Comparison of ENCODE assay signal across 9 cellular contexts in the genomic region with DNA sequence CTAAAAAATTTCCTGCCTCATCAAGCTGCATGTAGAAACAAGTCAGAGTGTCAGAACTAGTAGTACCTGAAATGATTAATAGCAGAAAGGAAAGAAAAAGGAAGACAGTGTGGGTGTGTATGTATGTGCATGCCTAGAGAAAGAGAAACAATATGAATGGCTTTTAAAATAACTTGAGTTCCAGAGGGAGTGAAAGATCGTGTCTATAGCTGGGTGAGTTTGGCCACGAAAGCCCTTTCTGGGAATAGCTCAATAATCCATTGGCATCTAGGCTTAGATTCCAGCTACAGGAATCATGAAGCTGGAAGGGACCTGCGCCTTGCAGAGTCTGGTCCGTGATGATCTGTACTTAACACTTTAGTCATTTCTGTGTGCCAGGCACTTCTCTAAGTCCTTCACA.
A peak's percentile ranks its signal among the peaks of the same experiment; 100 is the strongest.
DNase-seq lines count a peak whose midpoint lies in the region; ATAC-seq and TF ChIP-seq lines count a peak whose summit lies in the region.
"Had no signal": no experiment of that assay in that cellular context is flagged by ENCODE, and none has a peak within 500 bp of the region (broad histone marks: within the 10 kb centered on the region; RNA-seq: fewer than 3 reads in every experiment).

No MANE protein-coding gene starts in this region.

- H3K27ac Mint-ChIP-seq in endodermal cell: no peak overlapping the region

- H3K4me3 ChIP-seq in left ventricle myocardium inferior (no peak overlapping the region), endodermal cell (ENCODE audit: low read length) (no peak overlapping the region), A673 (ENCODE audit: low read depth, low read length, poor library complexity, severe bottlenecking) (no peak overlapping the region)
- H3K4me3 ChIP-seq in effector memory CD4-positive, alpha-beta T cell (ENCODE audit: insufficient read depth, low read depth, low read length, poor library complexity, severe bottlenecking): no peak overlapping the region
- H3K4me3 ChIP-seq: lung had no signal

- no peak overlapping the region for H3K9ac ChIP-seq in endodermal cell (ENCODE audit: extremely low read depth, low read length, poor library complexity, severe bottlenecking)

- CTCF ChIA-PET in A673 (lab: Charles Lee): no interaction called here

- BruUV-seq in A673 (replicated peaks; lab: Mats Ljungman, UMichigan): no TSS peak

- H3K9me3 ChIP-seq in left ventricle myocardium inferior (replicated peaks) (no peaks in the 10 kb centered on the region), endodermal cell (ENCODE audit: control insufficient read depth, low read length) (no peaks in the 10 kb centered on the region), A673 (ENCODE audit: low read depth, low read length, poor library complexity, severe bottlenecking) (no peaks in the 10 kb centered on the region)
- no peaks in the 10 kb centered on the region for H3K9me3 ChIP-seq in effector memory CD4-positive, alpha-beta T cell (ENCODE audit: control insufficient read depth, low read length)

- DNase-seq in G401 (ENCODE audit: low spot score): peak; percentile 50
- peak; percentile 43 for DNase-seq in HPDE6-E6E7 (ENCODE audit: extremely low spot score)
- DNase-seq in left ventricle myocardium inferior: no peak
- no peak for DNase-seq in effector memory CD4-positive, alpha-beta T cell
- no peak for DNase-seq in endodermal cell
- DNase-seq in OCI-M2 (lab: John Stamatoyannopoulos, UW; ENCODE audit: unreplicated experiment): no peak
- no peak for DNase-seq in A673 (ENCODE audit: low spot score)

- ATAC-seq in GM21515 (IDR thresholded peaks at IDR 0.05; ENCODE audit: unreplicated experiment): peak; percentile 67

- in situ Hi-C loops in G401 (cut with HindIII; ENCODE audit: low sequenced_read_pairs): no loop called here

- H3K27me3 Mint-ChIP-seq in endodermal cell (ENCODE audit: insufficient read depth): no peaks in the 10 kb centered on the region

- H3K27me3 ChIP-seq in left ventricle myocardium inferior (ENCODE audit: low read depth) (no peaks in the 10 kb centered on the region), endodermal cell (ENCODE audit: control insufficient read depth, insufficient read depth, low read length, poor library complexity, severe bottlenecking) (no peaks in the 10 kb centered on the region), A673 (replicated peaks; ENCODE audit: insufficient read depth, low read depth, low read length, poor library complexity) (no peaks in the 10 kb centered on the region)
- H3K27me3 ChIP-seq in effector memory CD4-positive, alpha-beta T cell (replicated peaks; ENCODE audit: control insufficient read depth, insufficient read depth, low read length, poor library complexity, severe bottlenecking): no peaks in the 10 kb centered on the region

- no peaks in the 10 kb centered on the region for H3K36me3 ChIP-seq in left ventricle myocardium inferior
- H3K36me3 ChIP-seq in effector memory CD4-positive, alpha-beta T cell (ENCODE audit: control insufficient read depth, insufficient read depth, low read length): no peaks in the 10 kb centered on the region
- no peaks in the 10 kb centered on the region for H3K36me3 ChIP-seq in endodermal cell (ENCODE audit: control insufficient read depth, insufficient read depth, low read length)
- no peaks in the 10 kb centered on the region for H3K36me3 ChIP-seq in A673 (ENCODE audit: insufficient read depth, low read length, poor library complexity, severe bottlenecking)

- peaks cover 66% of the 10 kb centered on the region for H3K4me1 ChIP-seq in left ventricle myocardium inferior
- no peaks in the 10 kb centered on the region for H3K4me1 ChIP-seq in effector memory CD4-positive, alpha-beta T cell (ENCODE audit: control insufficient read depth, insufficient read depth, low read length, poor library complexity, severe bottlenecking)
- H3K4me1 ChIP-seq in endodermal cell (ENCODE audit: control insufficient read depth, insufficient read depth, low read length): no peaks in the 10 kb centered on the region
- H3K4me1 ChIP-seq in A673 (ENCODE audit: insufficient read depth, low read length, poor library complexity, severe bottlenecking): peaks cover 23% of the 10 kb centered on the region

- TF ChIP-seq CTCF in left ventricle myocardium inferior (IDR thresholded peaks at IDR 0.05; ENCODE audit: borderline replicate concordance): no peak
- no peak for TF ChIP-seq CTCF in endodermal cell (conservative IDR thresholded peaks at IDR 0.05)
- TF ChIP-seq CTCF in A673 (conservative IDR thresholded peaks at IDR 0.05; ENCODE audit: low read depth, low read length): no peak

- H3K9me3 Mint-ChIP-seq in endodermal cell: no peaks in the 10 kb centered on the region

- 85 to 88% methylated on average over 2 to 4 of the region's 4 CpGs for WGBS in endodermal cell (ENCODE audit: insufficient coverage in 1 of 2, insufficient read length in 1 of 2), 2 experiments

- H3K27ac ChIP-seq in left ventricle myocardium inferior (replicated peaks) (peak overlapping the region; percentile 33), endodermal cell (ENCODE audit: low read depth, low read length) (no peak overlapping the region), A673 (ENCODE audit: low read depth, low read length, poor library complexity, severe bottlenecking) (no peak overlapping the region)
- no peak overlapping the region for H3K27ac ChIP-seq in effector memory CD4-positive, alpha-beta T cell (ENCODE audit: insufficient read depth, low read length, poor library complexity, severe bottlenecking)

- H3K36me3 Mint-ChIP-seq in endodermal cell (ENCODE audit: low read depth): no peaks in the 10 kb centered on the region

- intact Hi-C loops in left ventricle myocardium inferior (cut with micrococcal nuclease): no loop called here
- intact Hi-C loops in A673 (cut with micrococcal nuclease; ENCODE audit: unreplicated experiment): loop anchor here (10.0 kb wide), 1 partner anchor 146 kb away; no protein-coding TSS in a partner anchor

- POLR2A ChIA-PET in A673 (lab: Charles Lee; ENCODE audit: low non-redundant PET): no interaction called here

- H3K4me1 Mint-ChIP-seq in endodermal cell: peaks cover 5% of the 10 kb centered on the region

- H3K4me3 Mint-ChIP-seq in endodermal cell: no peak overlapping the region

Comparison
In these comparisons a context has a peak if more than half of its experiments do, and no peak if none do; other contexts are left out.
1. DNase-seq: peak in G401 (single experiment) and HPDE6-E6E7 (single experiment); none in left ventricle myocardium inferior (single experiment), effector memory CD4-positive, alpha-beta T cell (0 of 3), endodermal cell (single experiment), OCI-M2 (single experiment) and A673 (single experiment).